8 cellular contexts compared by ENCODE assay signal in the genomic region with DNA sequence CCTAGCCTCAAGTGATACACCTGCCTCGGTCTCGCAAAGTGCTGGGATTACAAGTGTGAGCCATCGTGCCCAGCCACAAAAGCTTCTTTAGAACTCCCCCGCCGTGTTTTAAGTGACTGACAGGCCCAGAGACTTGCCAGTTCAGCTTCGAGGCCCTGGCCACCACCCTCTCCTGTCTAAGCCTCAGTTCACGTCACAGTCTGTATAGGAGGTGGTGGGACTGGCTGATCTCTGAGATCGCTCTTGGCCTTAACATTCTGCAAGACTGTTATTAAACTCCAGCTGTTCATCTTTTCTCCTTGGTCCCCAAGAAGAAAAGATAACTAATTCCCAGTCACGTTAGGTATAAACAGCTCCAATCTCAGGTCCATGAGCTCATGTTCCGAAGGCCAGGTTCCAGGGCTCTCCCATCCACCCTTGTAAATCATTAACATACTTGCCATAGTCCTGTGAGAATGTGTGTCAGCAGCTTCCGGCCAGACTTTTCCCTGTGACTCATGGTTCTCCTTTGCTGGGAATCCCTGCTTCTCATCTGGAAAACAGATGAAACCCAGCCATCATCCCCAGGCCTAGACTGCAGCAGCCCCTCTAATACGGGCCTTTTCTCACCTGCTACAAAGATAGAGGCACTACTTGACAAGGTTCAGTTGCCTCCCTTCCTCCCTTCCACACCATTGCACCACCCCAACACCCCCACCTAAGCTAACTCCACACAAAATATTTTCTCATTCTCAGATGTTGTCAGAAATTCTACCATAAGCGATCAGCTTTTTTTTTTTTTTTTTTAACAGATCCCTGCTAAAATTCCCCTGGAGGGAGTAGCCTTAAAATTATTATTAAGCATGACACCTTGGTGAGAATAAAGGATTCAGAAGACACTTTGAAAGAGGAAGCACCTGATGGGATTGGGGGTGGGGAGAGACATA. TPM values are rescaled to one million over a fixed set of nuclear protein-coding genes. Genes with fewer than 3 reads are reported as not detected.
DNase-seq lines count a peak whose midpoint lies in the region; TF ChIP-seq lines count a peak whose summit lies in the region.

No MANE protein-coding gene starts in this region.

- H3K9me2 ChIP-seq in PC-9 (ENCODE audit: insufficient read depth): no peaks in the 10 kb centered on the region

- H3K9me3 ChIP-seq in CD4-positive, alpha-beta memory T cell (ENCODE audit: control insufficient read depth in 1 of 2, low read length in 2 of 2): no peaks in the 10 kb centered on the region
- no peaks in the 10 kb centered on the region for H3K9me3 ChIP-seq in PC-9 (ENCODE audit: insufficient read depth, low read depth)
- H3K9me3 ChIP-seq in effector memory CD4-positive, alpha-beta T cell (ENCODE audit: control insufficient read depth, low read length): no peaks in the 10 kb centered on the region

- H3K4me3 Mint-ChIP-seq in CD4-positive, alpha-beta memory T cell: peak overlapping the region in 2 of 8 donors; percentile 40 to 80
- H3K4me3 Mint-ChIP-seq in nephron: peak overlapping the region in 1 of 3 experiments; percentile 31

- H3K9me3 Mint-ChIP-seq in CD4-positive, alpha-beta memory T cell: peaks cover 0 to 1% (median 0%) of the 10 kb centered on the region in 8 donors
- H3K9me3 Mint-ChIP-seq in nephron: no peaks in the 10 kb centered on the region

- TF ChIP-seq CTCF in PC-9 (conservative IDR thresholded peaks at IDR 0.05) (no peak), epithelial cell of proximal tubule (conservative IDR thresholded peaks at IDR 0.05; ENCODE audit: low read depth, low read length) (no peak), nephron (IDR thresholded peaks at IDR 0.05; ENCODE audit: unreplicated experiment in 3 of 3) (no peak), GM10266 (IDR thresholded peaks at IDR 0.05; ENCODE audit: control insufficient read depth, insufficient read depth, low read depth, missing control alignments) (no peak)

- intact Hi-C loops in CD4-positive, alpha-beta memory T cell (cut with micrococcal nuclease): loop anchor here (5.0 kb wide), 1 partner anchor 84 kb away; a partner anchor contains a TSS
- intact Hi-C loops in PC-9 (cut with micrococcal nuclease; ENCODE audit: unreplicated experiment): loop anchor here (10.0 kb wide), 1 partner anchor 82 kb away; a partner anchor contains a TSS

- no peaks in the 10 kb centered on the region for H3K79me2 ChIP-seq in PC-9 (ENCODE audit: low read depth)

- no peak overlapping the region for H2AFZ ChIP-seq in PC-9

- no peaks in the 10 kb centered on the region for H3K36me3 ChIP-seq in CD4-positive, alpha-beta memory T cell (ENCODE audit: insufficient read depth, low read length)
- no peaks in the 10 kb centered on the region for H3K36me3 ChIP-seq in PC-9 (ENCODE audit: low read depth)
- no peaks in the 10 kb centered on the region for H3K36me3 ChIP-seq in effector memory CD4-positive, alpha-beta T cell (ENCODE audit: control insufficient read depth, insufficient read depth, low read length)

- POLR2A ChIA-PET in CD4-positive, alpha-beta memory T cell (lab: Charles Lee; ENCODE audit: partially characterized antibody): interaction anchor here (0.6 to 1.9 kb wide), 3 partner anchors 50 to 103 kb away, joined by 4 to 5 read pairs (median 5); a partner anchor contains a TSS
- POLR2A ChIA-PET in PC-9 (lab: Charles Lee; ENCODE audit: unreplicated experiment): interaction anchor here (0.6 to 0.7 kb wide), 5 partner anchors 167 to 728 kb away, joined by 3 to 6 read pairs (median 4); a partner anchor contains a TSS

- no peak overlapping the region for H3K27ac ChIP-seq in CD4-positive, alpha-beta memory T cell (ENCODE audit: low read depth, low read length)
- peak overlapping the region; percentile 48 for H3K27ac ChIP-seq in PC-9
- no peak overlapping the region for H3K27ac ChIP-seq in effector memory CD4-positive, alpha-beta T cell (ENCODE audit: insufficient read depth, low read length, poor library complexity, severe bottlenecking)

- no peak for DNase-seq in CD4-positive, alpha-beta memory T cell
- peak; percentile 61 to 62 for DNase-seq in PC-9
- peak; percentile 99 for DNase-seq in epithelial cell of proximal tubule (ENCODE audit: low read depth)
- DNase-seq in GM10266 (ENCODE audit: extremely low spot score): no peak
- no peak for DNase-seq in NCI-H524 treated with DMSO at 0.1 percent for 48 hours (lab: John Stamatoyannopoulos, UW)
- no peak for DNase-seq in NCI-H1417 (lab: John Stamatoyannopoulos, UW)
- no peak for DNase-seq in effector memory CD4-positive, alpha-beta T cell

- H3K27me3 ChIP-seq in CD4-positive, alpha-beta memory T cell (ENCODE audit: insufficient read depth, low read length): no peaks in the 10 kb centered on the region
- no peaks in the 10 kb centered on the region for H3K27me3 ChIP-seq in PC-9 (ENCODE audit: insufficient read depth, low read depth)
- no peaks in the 10 kb centered on the region for H3K27me3 ChIP-seq in effector memory CD4-positive, alpha-beta T cell (replicated peaks; ENCODE audit: control insufficient read depth, insufficient read depth, low read length, poor library complexity, severe bottlenecking)

- no peak overlapping the region for H3K4me2 ChIP-seq in PC-9

- no peaks in the 10 kb centered on the region for H3K27me3 Mint-ChIP-seq in CD4-positive, alpha-beta memory T cell
- H3K27me3 Mint-ChIP-seq in nephron (ENCODE audit: low read depth): peaks cover 7% of the 10 kb centered on the region

- H3K27ac Mint-ChIP-seq in CD4-positive, alpha-beta memory T cell: peak overlapping the region in 4 of 7 donors; percentile 70 to 91 (median 84)
- peak overlapping the region; percentile 81 to 98 (median 95) for H3K27ac Mint-ChIP-seq in nephron

- no peak overlapping the region for H3K4me3 ChIP-seq in CD4-positive, alpha-beta memory T cell (ENCODE audit: low read length in 2 of 2)
- H3K4me3 ChIP-seq in PC-9 (no peak overlapping the region), epithelial cell of proximal tubule (ENCODE audit: low read depth, low read length) (peak overlapping the region; percentile 22)
- H3K4me3 ChIP-seq in effector memory CD4-positive, alpha-beta T cell (ENCODE audit: insufficient read depth, low read depth, low read length, poor library complexity, severe bottlenecking): no peak overlapping the region

- H3F3A ChIP-seq in PC-9 (ENCODE audit: insufficient read depth, low read depth): peaks cover 25% of the 10 kb centered on the region

- BruUV-seq in PC-9 (replicated peaks; lab: Mats Ljungman, UMichigan): no TSS peak

- peaks cover 9% of the 10 kb centered on the region for H3K4me1 ChIP-seq in CD4-positive, alpha-beta memory T cell (ENCODE audit: insufficient read depth, low read length)
- peaks cover 8% of the 10 kb centered on the region for H3K4me1 ChIP-seq in PC-9 (replicated peaks; ENCODE audit: insufficient read depth)
- peaks cover 2% of the 10 kb centered on the region for H3K4me1 ChIP-seq in effector memory CD4-positive, alpha-beta T cell (ENCODE audit: control insufficient read depth, insufficient read depth, low read length, poor library complexity, severe bottlenecking)

- peaks cover 0 to 39% (median 14%) of the 10 kb centered on the region in 4 donors for H3K4me1 Mint-ChIP-seq in CD4-positive, alpha-beta memory T cell
- peaks cover 12% of the 10 kb centered on the region for H3K4me1 Mint-ChIP-seq in nephron

- H3K36me3 Mint-ChIP-seq in CD4-positive, alpha-beta memory T cell: no peaks in the 10 kb centered on the region
- H3K36me3 Mint-ChIP-seq in nephron (ENCODE audit: low read depth): no peaks in the 10 kb centered on the region

- H4K20me1 ChIP-seq in PC-9 (ENCODE audit: insufficient read depth): no peaks in the 10 kb centered on the region

- CTCF ChIA-PET in CD4-positive, alpha-beta memory T cell (lab: Charles Lee; ENCODE audit: partially characterized antibody): interaction anchor here (0.6 kb wide), 1 partner anchor 1139 kb away, joined by 3 read pairs; no protein-coding TSS in a partner anchor
- CTCF ChIA-PET in PC-9 (lab: Charles Lee): interaction anchor here (0.6 kb wide), 3 partner anchors 11 to 492 kb away, joined by 3 read pairs; no protein-coding TSS in a partner anchor

RNA-seq across cellular contexts. Expression of a gene that starts 5.6 kb away (rescaled TPM):
- 10 to 100 TPM; 27.9 to 36.7 TPM for total RNA-seq in CD4-positive, alpha-beta memory T cell
- 1 to 10 TPM; 1.2 to 1.7 TPM for polyA plus RNA-seq in CD4-positive, alpha-beta memory T cell
- total RNA-seq in PC-9 (2021) (55.5 and 62.6 TPM in 2 replicates), epithelial cell of proximal tubule (33.2 and 40.2 TPM in 2 replicates)

RNA-seq across cellular contexts. Expression of a gene that starts 38.4 kb away (rescaled TPM):
- total RNA-seq in CD4-positive, alpha-beta memory T cell: not detected
- not detected for polyA plus RNA-seq in CD4-positive, alpha-beta memory T cell
- total RNA-seq in PC-9 (2021) (1.0 and 1.4 TPM in 2 replicates), epithelial cell of proximal tubule (2.0 TPM in 1 of 2 replicates, not detected in the other)

Comparison
In these comparisons a context has a peak if more than half of its experiments do, and no peak if none do; other contexts are left out.
1. DNase-seq: peak in PC-9 (2 of 2) and epithelial cell of proximal tubule (single experiment); none in CD4-positive, alpha-beta memory T cell (0 of 5), GM10266 (single experiment), NCI-H524 treated with DMSO at 0.1 percent for 48 hours (single experiment), NCI-H1417 (0 of 3) and effector memory CD4-positive, alpha-beta T cell (0 of 3).